In the genomic region with DNA sequence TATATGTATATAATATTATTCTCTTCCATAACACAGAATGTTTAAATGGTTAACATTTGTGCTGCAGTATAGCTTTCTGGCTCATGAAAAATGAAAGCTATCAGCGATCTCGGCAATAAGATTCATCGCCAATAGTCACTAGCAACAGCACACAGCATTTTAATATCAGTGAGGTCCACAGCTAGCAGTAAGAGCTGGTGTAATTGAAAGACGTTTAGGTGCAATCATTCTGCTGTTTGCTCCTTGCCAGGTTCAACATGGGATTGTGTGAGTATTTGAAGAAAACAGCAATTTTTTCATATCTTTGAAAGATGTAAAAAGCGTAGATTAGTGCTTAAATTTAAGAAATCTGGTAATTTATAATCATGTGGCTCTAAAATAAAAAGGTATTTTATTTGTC, we compare ENCODE assay signal across 9 cellular contexts. TPM values are rescaled to one million over a fixed set of nuclear protein-coding genes. Genes with fewer than 3 reads are reported as not detected.
DNase-seq lines count a peak whose midpoint lies in the region; ATAC-seq and TF ChIP-seq lines count a peak whose summit lies in the region.
"Had no signal": no experiment of that assay in that cellular context is flagged by ENCODE, and none has a peak within 500 bp of the region (broad histone marks: within the 10 kb centered on the region; RNA-seq: fewer than 3 reads in every experiment).

No MANE protein-coding gene starts in this region.

- no peak overlapping the region for H3K9ac ChIP-seq in colonic mucosa (ENCODE audit: low read depth in 2 of 2, low read length in 2 of 2)

- H3K36me3 ChIP-seq in left ventricle myocardium inferior (no peaks in the 10 kb centered on the region), colonic mucosa (no peaks in the 10 kb centered on the region)

- H3K9me3 ChIP-seq in left ventricle myocardium inferior (replicated peaks) (no peaks in the 10 kb centered on the region), colonic mucosa (no peaks in the 10 kb centered on the region)

- H3K27ac ChIP-seq in left ventricle myocardium inferior (replicated peaks) (no peak overlapping the region), colonic mucosa (no peak overlapping the region)

- peak overlapping the region; percentile 30 for H3K4me3 ChIP-seq in left ventricle myocardium inferior
- no peak overlapping the region for H3K4me3 ChIP-seq in colonic mucosa

- TF ChIP-seq CTCF in left ventricle myocardium inferior (IDR thresholded peaks at IDR 0.05; ENCODE audit: borderline replicate concordance) (no peak), colonic mucosa (IDR thresholded peaks at IDR 0.05) (no peak)

- H3K27me3 ChIP-seq in left ventricle myocardium inferior (ENCODE audit: low read depth) (no peaks in the 10 kb centered on the region), colonic mucosa (no peaks in the 10 kb centered on the region)

- ATAC-seq in HG02852 (IDR thresholded peaks at IDR 0.05; ENCODE audit: unreplicated experiment) = no peak

- peaks cover 12% of the 10 kb centered on the region for H3K4me1 ChIP-seq in left ventricle myocardium inferior
- H3K4me1 ChIP-seq in colonic mucosa = no peaks in the 10 kb centered on the region

- intact Hi-C loops in left ventricle myocardium inferior (cut with micrococcal nuclease) (no loop called here), cardiac septum (cut with DNase I) (no loop called here), colonic mucosa (cut with DNase I) (no loop called here)

- DNase-seq in left ventricle myocardium inferior (no peak), cardiac septum (ENCODE audit: low spot score) (no peak), OCI-M1 (lab: John Stamatoyannopoulos, UW) (peak; percentile 80), dedifferentiated amniotic fluid mesenchymal stem cell (ENCODE audit: extremely low spot score) (peak; percentile 38), superior temporal gyrus (ENCODE audit: extremely low spot score) (peak; percentile 85), colonic mucosa (no peak)
- DNase-seq in stimulated activated naive CD4-positive, alpha-beta T cell (lab: John Stamatoyannopoulos, UW) = no peak
- DNase-seq: Calu3 had no signal

RNA-seq across cellular contexts. Expression of gene PRKACB, which starts 20.1 kb away (rescaled TPM):
- total RNA-seq in left ventricle myocardium inferior (34.9 TPM), cardiac septum (41.8 TPM), colonic mucosa (100 to 1,000 TPM in 1 of 2 donors, 10 to 100 TPM in 1; 85.2 to 149 TPM)

Comparison
In these comparisons a context has a peak if more than half of its experiments do, and no peak if none do; other contexts are left out.
1. DNase-seq: peak in OCI-M1 (single experiment), dedifferentiated amniotic fluid mesenchymal stem cell (single experiment) and superior temporal gyrus (single experiment); none in left ventricle myocardium inferior (single experiment), cardiac septum (single experiment), colonic mucosa (single experiment) and stimulated activated naive CD4-positive, alpha-beta T cell (0 of 6).